17 cellular contexts compared by ENCODE assay signal in the genomic region with DNA sequence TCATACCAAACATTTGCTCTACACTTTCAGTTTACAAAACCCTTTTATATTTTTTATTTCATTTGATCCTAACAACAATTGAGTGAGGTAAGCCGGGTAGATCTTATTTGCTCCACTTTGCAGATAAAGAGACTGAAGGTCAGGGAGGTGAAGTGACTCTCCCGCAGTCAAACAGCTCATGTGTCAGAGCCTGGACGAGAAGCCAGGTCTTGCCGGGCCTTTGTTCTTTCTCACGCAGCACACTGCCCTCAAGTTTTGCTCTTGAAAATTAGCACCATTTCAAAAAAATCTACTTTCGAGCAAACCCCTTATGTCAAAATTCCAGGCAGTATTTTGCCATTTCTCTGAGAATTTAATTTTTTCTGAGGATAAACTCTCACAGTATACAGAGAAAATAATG.
DNase-seq lines count a peak whose midpoint lies in the region; ATAC-seq and TF ChIP-seq lines count a peak whose summit lies in the region.
"Had no signal": no experiment of that assay in that cellular context is flagged by ENCODE, and none has a peak within 500 bp of the region (broad histone marks: within the 10 kb centered on the region; RNA-seq: fewer than 3 reads in every experiment).

No MANE protein-coding gene starts in this region.

- ATAC-seq in activated naive CD4-positive, alpha-beta T cell treated with anti-CD3 and anti-CD28 coated beads, Interleukin-2, amount 50 U/mL, for 72 hours, result peak in 1 of 2 donors; percentile 49
- ATAC-seq in natural killer cell treated with Interleukin-12 subunit alpha and Interleukin-12 subunit beta and Interleukin-15 and Interleukin-18, amount 100 ng/mL, for 72 hours, result no peak
- ATAC-seq: PC-3, right cardiac atrium had no signal

- TF ChIP-seq POLR2A in prostate gland (IDR thresholded peaks at IDR 0.05), result no peak

- no peaks in the 10 kb centered on the region for H3K27me3 Mint-ChIP-seq in T-helper 1 cell treated with Interleukin-12 subunit alpha and Interleukin-12 subunit beta and Interleukin-4 antibody, amounts not matched to agents 30 μg/mL and 1 μg/mL, for 36 hours (ENCODE audit: low read depth)
- H3K27me3 Mint-ChIP-seq in natural killer cell treated with Interleukin-12 subunit alpha and Interleukin-12 subunit beta and Interleukin-15 and Interleukin-18, amount 100 ng/mL, for 72 hours, result no peaks in the 10 kb centered on the region

- H3K27me3 ChIP-seq in prostate gland (replicated peaks; ENCODE audit: insufficient read depth), result no peaks in the 10 kb centered on the region
- H3K27me3 ChIP-seq: cardiac muscle cell had no signal

- peak overlapping the region; percentile 37 for H3K27ac Mint-ChIP-seq in T-helper 1 cell treated with Interleukin-12 subunit alpha and Interleukin-12 subunit beta and Interleukin-4 antibody, amounts not matched to agents 30 μg/mL and 1 μg/mL, for 36 hours
- peak overlapping the region; percentile 32 to 87 for H3K27ac Mint-ChIP-seq in activated naive CD4-positive, alpha-beta T cell treated with anti-CD3 and anti-CD28 coated beads, Interleukin-2, amount 50 U/mL, for 72 hours
- peak overlapping the region; percentile 84 to 85 for H3K27ac Mint-ChIP-seq in natural killer cell treated with Interleukin-12 subunit alpha and Interleukin-12 subunit beta and Interleukin-15 and Interleukin-18, amount 100 ng/mL, for 72 hours

- no peak for DNase-seq in T-helper 1 cell
- no peak for DNase-seq in activated naive CD4-positive, alpha-beta T cell treated with anti-CD3 and anti-CD28 coated beads, Interleukin-2, amount 50 U/mL, for 72 hours (ENCODE audit: low spot score in 2 of 2)
- DNase-seq in natural killer cell treated with Interleukin-12 subunit alpha and Interleukin-12 subunit beta and Interleukin-15 and Interleukin-18, amount 100 ng/mL, for 72 hours (ENCODE audit: low spot score), result no peak
- no peak for DNase-seq in prostate gland (ENCODE audit: low spot score)
- no peak for DNase-seq in AML-193 (lab: John Stamatoyannopoulos, UW)
- no peak for DNase-seq in Ammon's horn (ENCODE audit: low spot score)
- DNase-seq: activated CD8-positive, alpha-beta memory T cell treated with anti-CD3 and anti-CD28 coated beads for 24 hours; Caco-2; kidney; mesendoderm; NCI-H1048; PC-3; right cardiac atrium had no signal

- no peak overlapping the region for H3K4me3 ChIP-seq in prostate gland
- H3K4me3 ChIP-seq: cardiac muscle cell had no signal

- TF ChIP-seq CTCF in prostate gland (IDR thresholded peaks at IDR 0.05), result no peak

- H3K36me3 ChIP-seq in KOPT-K1 (ENCODE audit: insufficient read depth, low read length) (peaks cover 44% of the 10 kb centered on the region), prostate gland (no peaks in the 10 kb centered on the region)
- H3K36me3 ChIP-seq: cardiac muscle cell had no signal

- WGBS in prostate gland, result 86% methylated on average over 6 of the region's 6 CpGs

- intact Hi-C loops in prostate gland (cut with DNase I), result no loop called here

- peaks cover 57% of the 10 kb centered on the region for H3K4me1 Mint-ChIP-seq in T-helper 1 cell treated with Interleukin-12 subunit alpha and Interleukin-12 subunit beta and Interleukin-4 antibody, amounts not matched to agents 30 μg/mL and 1 μg/mL, for 36 hours (ENCODE audit: low read depth)
- peaks cover 62 to 64% of the 10 kb centered on the region in 2 donors for H3K4me1 Mint-ChIP-seq in natural killer cell treated with Interleukin-12 subunit alpha and Interleukin-12 subunit beta and Interleukin-15 and Interleukin-18, amount 100 ng/mL, for 72 hours (ENCODE audit: low read depth in 2 of 2)

- H3K36me3 Mint-ChIP-seq in T-helper 1 cell treated with Interleukin-12 subunit alpha and Interleukin-12 subunit beta and Interleukin-4 antibody, amounts not matched to agents 30 μg/mL and 1 μg/mL, for 36 hours (ENCODE audit: low read depth), result peaks cover 18% of the 10 kb centered on the region
- H3K36me3 Mint-ChIP-seq in activated naive CD4-positive, alpha-beta T cell treated with anti-CD3 and anti-CD28 coated beads, Interleukin-2, amount 50 U/mL, for 72 hours, result peaks cover 0 to 4% of the 10 kb centered on the region in 2 donors
- no peaks in the 10 kb centered on the region for H3K36me3 Mint-ChIP-seq in natural killer cell treated with Interleukin-12 subunit alpha and Interleukin-12 subunit beta and Interleukin-15 and Interleukin-18, amount 100 ng/mL, for 72 hours

- H3K9me3 ChIP-seq in KOPT-K1 (ENCODE audit: insufficient read depth, low read length, poor library complexity, severe bottlenecking) (no peaks in the 10 kb centered on the region), prostate gland (no peaks in the 10 kb centered on the region)
- H3K9me3 ChIP-seq: Caco-2 had no signal

- peak overlapping the region; percentile 6 for H3K4me3 Mint-ChIP-seq in T-helper 1 cell treated with Interleukin-12 subunit alpha and Interleukin-12 subunit beta and Interleukin-4 antibody, amounts not matched to agents 30 μg/mL and 1 μg/mL, for 36 hours
- peak overlapping the region; percentile 58 for H3K4me3 Mint-ChIP-seq in natural killer cell treated with Interleukin-12 subunit alpha and Interleukin-12 subunit beta and Interleukin-15 and Interleukin-18, amount 100 ng/mL, for 72 hours

- H3K9me3 Mint-ChIP-seq in T-helper 1 cell treated with Interleukin-12 subunit alpha and Interleukin-12 subunit beta and Interleukin-4 antibody, amounts not matched to agents 30 μg/mL and 1 μg/mL, for 36 hours, result no peaks in the 10 kb centered on the region
- H3K9me3 Mint-ChIP-seq in activated naive CD4-positive, alpha-beta T cell treated with anti-CD3 and anti-CD28 coated beads, Interleukin-2, amount 50 U/mL, for 72 hours, result no peaks in the 10 kb centered on the region
- H3K9me3 Mint-ChIP-seq in natural killer cell treated with Interleukin-12 subunit alpha and Interleukin-12 subunit beta and Interleukin-15 and Interleukin-18, amount 100 ng/mL, for 72 hours, result no peaks in the 10 kb centered on the region

- no peaks in the 10 kb centered on the region for H3K4me1 ChIP-seq in prostate gland (replicated peaks)

- peak overlapping the region; percentile 28 for H3K27ac ChIP-seq in KOPT-K1 (ENCODE audit: low read depth, low read length, poor library complexity, severe bottlenecking)
- H3K27ac ChIP-seq in prostate gland, result no peak overlapping the region
- H3K27ac ChIP-seq: cardiac muscle cell, HL-60 had no signal
